In the genomic region with DNA sequence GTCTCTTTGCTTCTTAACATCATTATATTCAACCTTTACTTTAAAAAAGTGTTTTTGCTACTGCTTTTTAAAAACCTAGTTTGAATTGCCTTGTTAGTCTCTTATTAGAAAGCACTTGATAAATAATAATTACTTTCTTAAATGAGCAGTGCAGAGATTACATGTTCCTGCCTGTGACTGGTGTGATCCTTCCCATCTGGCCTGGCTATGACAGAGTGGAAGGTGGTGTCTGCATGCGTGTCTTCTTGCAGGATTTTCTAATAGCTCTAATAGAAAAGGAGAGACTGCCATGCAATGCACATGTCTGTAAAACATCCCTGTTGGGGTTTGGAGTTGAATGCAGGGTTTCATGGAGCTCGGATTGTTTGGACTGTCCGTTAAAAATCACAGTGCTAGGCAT, we compare ENCODE assay signal across 28 cellular contexts.
"Had no signal": no experiment of that assay in that cellular context is flagged by ENCODE, and none has a peak within 500 bp of the region (broad histone marks: within the 10 kb centered on the region; RNA-seq: fewer than 3 reads in every experiment).

No MANE protein-coding gene starts in this region.

- DNase-seq: activated CD4-positive, alpha-beta T cell treated with anti-CD3 and anti-CD28 coated beads for 1 hour; activated CD4-positive, alpha-beta T cell treated with anti-CD3 and anti-CD28 coated beads for 4 hours; activated CD4-positive, alpha-beta T cell treated with anti-CD3 and anti-CD28 coated beads, Interleukin-2, amount 10 ng/mL, durations not matched to agents 7 days and 5 days; activated CD4-positive, alpha-beta T cell treated with anti-CD3 and anti-CD28 coated beads, Interleukin-2, amount 50 U/mL, for 48 hours; activated CD8-positive, alpha-beta memory T cell treated with anti-CD3 and anti-CD28 coated beads for 24 hours; activated CD8-positive, alpha-beta T cell treated with anti-CD3 and anti-CD28 coated beads for 36 hours; activated effector memory CD4-positive, alpha-beta T cell treated with Interleukin-2 at 50 U/mL for 16 hours; activated gamma-delta T cell treated with Interleukin-2 at 50 U/mL for 16 hours; activated naive CD4-positive, alpha-beta T cell treated with anti-CD3 and anti-CD28 coated beads, Interleukin-2, amount 50 U/mL, for 16 hours; activated naive CD4-positive, alpha-beta T cell treated with Interleukin-2 at 50 U/mL for 16 hours; activated T-cell treated with anti-CD3 and anti-CD28 coated beads, Interleukin-2, amount 50 U/mL, for 4 hours; amniotic stem cell; anterior cingulate cortex; brain microvascular endothelial cell; caudate nucleus; cortex of kidney; dermis blood vessel endothelial cell; effector CD4-positive, alpha-beta T cell; effector memory CD8-positive, alpha-beta T cell; erythroblast; foreskin melanocyte; head of caudate nucleus; T-helper 2 cell had no signal

- H3K4me1 Mint-ChIP-seq: activated CD4-positive, alpha-beta T cell treated with anti-CD3 and anti-CD28 coated beads, Interleukin-2, amount 10 ng/mL, durations not matched to agents 7 days and 5 days; activated T-helper 17 cell treated with anti-CD3 and anti-CD28 coated beads, Interleukin-2, amount 50 U/mL, for 72 hours; WTC11 had no signal

- H3K36me3 ChIP-seq: brain microvascular endothelial cell, esophagus muscularis mucosa, gastroesophageal sphincter had no signal

- H3K27me3 ChIP-seq: brain microvascular endothelial cell, esophagus muscularis mucosa, gastroesophageal sphincter had no signal

- H3K4me3 Mint-ChIP-seq: activated CD4-positive, alpha-beta T cell treated with anti-CD3 and anti-CD28 coated beads, Interleukin-2, amount 10 ng/mL, durations not matched to agents 7 days and 5 days; activated CD8-positive, alpha-beta T cell treated with anti-CD3 and anti-CD28 coated beads for 36 hours; activated naive CD8-positive, alpha-beta T cell; activated T-cell treated with anti-CD3 and anti-CD28 coated beads, Interleukin-2, amount 50 U/mL, for 4 hours; activated T-helper 17 cell treated with anti-CD3 and anti-CD28 coated beads, Interleukin-2, amount 50 U/mL, for 72 hours; effector memory CD8-positive, alpha-beta T cell; WTC11 had no signal

- H3K27ac ChIP-seq: brain microvascular endothelial cell, esophagus muscularis mucosa, gastroesophageal sphincter had no signal

- H3K36me3 Mint-ChIP-seq: activated naive CD8-positive, alpha-beta T cell; WTC11 had no signal

- H3K27ac Mint-ChIP-seq: activated CD4-positive, alpha-beta T cell treated with anti-CD3 and anti-CD28 coated beads, Interleukin-2, amount 10 ng/mL, durations not matched to agents 7 days and 5 days; activated CD8-positive, alpha-beta T cell treated with anti-CD3 and anti-CD28 coated beads for 36 hours; activated naive CD8-positive, alpha-beta T cell; activated T-helper 17 cell treated with anti-CD3 and anti-CD28 coated beads, Interleukin-2, amount 50 U/mL, for 72 hours; effector memory CD8-positive, alpha-beta T cell; WTC11 had no signal

- ATAC-seq: activated CD8-positive, alpha-beta T cell treated with anti-CD3 and anti-CD28 coated beads for 36 hours; activated T-cell treated with anti-CD3 and anti-CD28 coated beads, Interleukin-2, amount 50 U/mL, for 4 hours; activated T-helper 17 cell treated with anti-CD3 and anti-CD28 coated beads, Interleukin-2, amount 50 U/mL, for 72 hours; effector memory CD8-positive, alpha-beta T cell; gastroesophageal sphincter; WTC11 had no signal

- H3K27me3 Mint-ChIP-seq: activated CD8-positive, alpha-beta T cell treated with anti-CD3 and anti-CD28 coated beads for 36 hours had no signal

- H3K4me3 ChIP-seq: esophagus muscularis mucosa, gastroesophageal sphincter had no signal

- H3K9me3 Mint-ChIP-seq: activated CD4-positive, alpha-beta T cell treated with anti-CD3 and anti-CD28 coated beads, Interleukin-2, amount 10 ng/mL, durations not matched to agents 7 days and 5 days; activated CD8-positive, alpha-beta T cell treated with anti-CD3 and anti-CD28 coated beads for 36 hours; activated T-cell treated with anti-CD3 and anti-CD28 coated beads, Interleukin-2, amount 50 U/mL, for 4 hours; activated T-helper 17 cell treated with anti-CD3 and anti-CD28 coated beads, Interleukin-2, amount 50 U/mL, for 72 hours; effector memory CD8-positive, alpha-beta T cell; WTC11 had no signal

- H3K9me3 ChIP-seq: esophagus muscularis mucosa, gastroesophageal sphincter had no signal
